1 cellular context compared by ENCODE assay signal in the genomic region with DNA sequence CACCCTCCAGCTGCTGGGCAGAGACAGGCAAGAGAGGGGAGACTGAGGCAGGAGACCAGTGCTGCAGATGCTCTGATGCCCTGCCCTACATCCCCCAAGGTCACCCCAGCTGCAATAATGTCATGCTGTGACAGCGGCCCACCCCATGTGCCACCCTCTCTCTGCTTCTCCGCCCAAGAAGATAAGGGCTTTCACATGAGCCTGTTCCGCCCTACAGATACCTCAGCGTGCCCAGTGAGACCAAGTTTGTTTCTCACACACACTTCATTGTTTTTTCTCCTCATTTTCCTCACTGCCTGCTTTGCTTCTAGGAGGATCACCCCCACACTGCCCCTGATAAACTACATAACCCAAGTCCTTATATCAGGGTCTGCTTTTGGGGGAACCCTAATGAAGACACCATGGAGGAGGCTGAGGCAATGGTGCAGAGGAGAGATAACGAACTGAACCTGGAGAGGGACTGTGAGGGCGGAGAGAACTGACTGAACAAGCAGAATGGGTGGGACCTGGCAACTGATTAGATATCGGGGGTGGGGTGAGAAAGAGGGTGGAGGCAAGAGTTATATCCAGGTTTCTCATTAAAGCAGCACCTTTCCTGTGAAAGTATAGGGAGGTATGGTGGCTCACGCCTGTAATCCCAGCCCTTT.
TF ChIP-seq lines count a peak whose summit lies in the region.

No MANE protein-coding gene starts in this region.

TF ChIP-seq in A549, 52 proteins besides CTCF, POLR2A, EP300 and RAD21 (continued from another document):
- TF ChIP-seq USF2 (IDR thresholded peaks at IDR 0.05) = no peak
- TF ChIP-seq CBX2 (IDR thresholded peaks at IDR 0.05; ENCODE audit: borderline replicate concordance, low read depth) = no peak
- TF ChIP-seq ZSCAN20 (CRISPR knock-in tag; IDR thresholded peaks at IDR 0.05) = no peak
- TF ChIP-seq, protein P1, sequence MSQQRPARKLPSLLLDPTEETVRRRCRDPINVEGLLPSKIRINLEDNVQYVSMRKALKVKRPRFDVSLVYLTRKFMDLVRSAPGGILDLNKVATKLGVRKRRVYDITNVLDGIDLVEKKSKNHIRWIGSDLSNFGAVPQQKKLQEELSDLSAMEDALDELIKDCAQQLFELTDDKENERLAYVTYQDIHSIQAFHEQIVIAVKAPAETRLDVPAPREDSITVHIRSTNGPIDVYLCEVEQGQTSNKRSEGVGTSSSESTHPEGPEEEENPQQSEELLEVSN (IDR thresholded peaks at IDR 0.05; ENCODE audit: borderline replicate concordance, low read depth) = no peak
- TF ChIP-seq MAFK (IDR thresholded peaks at IDR 0.05; ENCODE audit: partially characterized antibody) = no peak
